8 cellular contexts compared by ENCODE assay signal in genomic region chr6:27502508-27503435, GRCh38. TPM values are rescaled to one million over a fixed set of nuclear protein-coding genes. Genes with fewer than 3 reads are reported as not detected.
DNase-seq lines count a peak whose midpoint lies in the region; ATAC-seq, FAIRE-seq and TF ChIP-seq lines count a peak whose summit lies in the region.

No MANE protein-coding gene starts in this region.

- H3K4me1 ChIP-seq in HepG2 (ENCODE audit: insufficient read depth, low read length), result peaks cover 46% of the 10 kb centered on the region

- no peaks in the 10 kb centered on the region for H3K79me2 ChIP-seq in HepG2 (ENCODE audit: insufficient read depth, low read length)

- POLR2A ChIA-PET in GM10248 (lab: Yijun Ruan, JAX) (interaction anchor here (0.6 kb wide), 1 partner anchor 1223 kb away, joined by 4 read pairs; no protein-coding TSS in a partner anchor), HepG2 (lab: Yijun Ruan, JAX) (no interaction called here)

- H3K4me3 ChIP-seq in HepG2 (replicated peaks in 1 of 3; ENCODE audit: insufficient read depth in 1 of 3, low read depth in 2 of 3, low read length in 3 of 3), result peak overlapping the region; percentile 78 to 87 (median 79)

- intact Hi-C loops in HepG2 (cut with micrococcal nuclease; ENCODE audit: unreplicated experiment), result loop anchor here (2.0 to 5.0 kb wide), 5 partner anchors 24 to 935 kb away; partner anchors contain the start of gene POM121L2

- H3K27me3 ChIP-seq in HepG2 (ENCODE audit: control insufficient read depth in 1 of 2, insufficient read depth in 2 of 2, low read length in 2 of 2), result peaks cover 0 to 4% of the 10 kb centered on the region in 2 experiments; a peak in 2 of 5 replicates

- peak overlapping the region; percentile 67 for H3K4me3 Mint-ChIP-seq in chondrocyte (ENCODE audit: unreplicated experiment)

- TF ChIP-seq CTCF in GM10248 (IDR thresholded peaks at IDR 0.05; ENCODE audit: control extremely low read depth, extremely low read depth, low read depth, missing control alignments), result no peak
- TF ChIP-seq CTCF in chondrocyte (IDR thresholded peaks at IDR 0.05), result no peak
- no peak for TF ChIP-seq CTCF in HepG2 (CRISPR knock-in tag; IDR thresholded peaks at IDR 0.05)

- peak overlapping the region; percentile 59 for H3K9ac ChIP-seq in HepG2 (ENCODE audit: insufficient read depth, low read depth, low read length)

- peaks cover 15% of the 10 kb centered on the region for H3K4me1 Mint-ChIP-seq in chondrocyte (ENCODE audit: low read depth)

- peak; percentile 78 for FAIRE-seq in HepG2 (lab: Jason Lieb, UNC)

- H3K9me3 Mint-ChIP-seq in chondrocyte (ENCODE audit: low read depth), result no peaks in the 10 kb centered on the region

- H3K27ac Mint-ChIP-seq in chondrocyte (ENCODE audit: unreplicated experiment), result peak overlapping the region; percentile 14

- no peaks in the 10 kb centered on the region for H3K9me3 ChIP-seq in HepG2 (ENCODE audit: low read length)

- CTCF ChIA-PET in GM10248 (lab: Yijun Ruan, JAX), result interaction anchor here (1.1 to 4.7 kb wide), 4 partner anchors 16 to 325 kb away, joined by 3 to 35 read pairs (median 6); no protein-coding TSS in a partner anchor
- CTCF ChIA-PET in HepG2 (lab: Yijun Ruan, JAX; ENCODE audit: low intra/inter-chr PET ratio, low total read pairs), result no interaction called here

- under 1% methylated on average over 33 of the region's 33 CpGs for WGBS in HepG2 (ENCODE audit: low lambda C conversion rate)

- no peak for TF ChIP-seq POLR2A in HepG2 (IDR thresholded peaks at IDR 0.05; ENCODE audit: insufficient read depth in 1 of 2, low read depth in 2 of 2, low read length in 2 of 2)

- peak overlapping the region; percentile 84 for H2AFZ ChIP-seq in HepG2 (ENCODE audit: low read length)

- in situ Hi-C loops in HepG2 (cut with HindIII; ENCODE audit: extremely low pct_ligation_motif_present, low pct_unique_long_range_greater_than_20kb), result loop anchor here (10.0 to 25.0 kb wide), 3 partner anchors 110 to 1190 kb away; no protein-coding TSS in a partner anchor

- H3K36me3 ChIP-seq in HepG2 (replicated peaks in 1 of 2; ENCODE audit: control insufficient read depth in 1 of 2, insufficient read depth in 2 of 2, low read length in 2 of 2), result no peaks in the 10 kb centered on the region

- no peak for TF ChIP-seq EP300 in HepG2 (IDR thresholded peaks at IDR 0.05; ENCODE audit: low read depth in 2 of 2, low read length in 2 of 2)
- no peak for TF ChIP-seq EP300 in HepG2 (CRISPR knock-in tag; IDR thresholded peaks at IDR 0.05; ENCODE audit: borderline replicate concordance)

- peak overlapping the region; percentile 90 for H3K4me2 ChIP-seq in HepG2 (ENCODE audit: low read depth, low read length)

- DNase-seq in GM10248 (ENCODE audit: extremely low spot score) (peak; percentile 44), NCI-H2171 treated with DMSO at 0.1 percent for 48 hours (lab: John Stamatoyannopoulos, UW) (peak; percentile 72), chondrocyte (ENCODE audit: low spot score) (no peak), HepG2 (ENCODE audit: low spot score) (peak; percentile 74)
- DNase-seq in activated CD4-positive, CD25-positive, alpha-beta regulatory T cell (lab: John Stamatoyannopoulos, UW), result peak in 3 of 4 experiments; percentile 21 to 59 (median 52)
- DNase-seq in stimulated activated CD4-positive, alpha-beta T cell treated with anti-CD3 and anti-CD28 coated beads, TNF-alpha, amount 100 ng/mL, for 24 hours (ENCODE audit: low read depth in 3 of 3), result peak; percentile 62 to 82 (median 70)

- no peaks in the 10 kb centered on the region for H3K36me3 Mint-ChIP-seq in chondrocyte (ENCODE audit: low read depth)

- BruUV-seq in HepG2 (replicated peaks; lab: Mats Ljungman, UMichigan), result no TSS peak

- H3K27me3 Mint-ChIP-seq in chondrocyte (ENCODE audit: low read depth), result peaks cover 10% of the 10 kb centered on the region

- no peak for TF ChIP-seq RAD21 in HepG2 (CRISPR knock-in tag; IDR thresholded peaks at IDR 0.05)

- ATAC-seq in HG02884 (IDR thresholded peaks at IDR 0.05; ENCODE audit: unreplicated experiment) (peak; percentile 51), HepG2 (peak; percentile 58), HG03025 (IDR thresholded peaks at IDR 0.05; ENCODE audit: low FRiP score, unreplicated experiment) (no peak)

- H4K20me1 ChIP-seq in HepG2 (ENCODE audit: insufficient read depth, low read length), result no peaks in the 10 kb centered on the region

- H3K27ac ChIP-seq in HepG2 (ENCODE audit: extremely low read length, insufficient read depth, low read length), result peak overlapping the region; percentile 37

TF ChIP-seq in HepG2, 621 proteins besides CTCF, POLR2A, EP300 and RAD21 (continues in another document):
- TF ChIP-seq MBNL3 (CRISPR knock-in tag; conservative IDR thresholded peaks at IDR 0.05), result no peak
- TF ChIP-seq ZFP36 (IDR thresholded peaks at IDR 0.05; ENCODE audit: borderline replicate concordance, low read depth, low read length, partially characterized antibody), result no peak
- no peak for TF ChIP-seq SRSF1 (optimal IDR thresholded peaks at IDR 0.05; ENCODE audit: low read depth, low read length)
- TF ChIP-seq ZNF709 (CRISPR knock-in tag; IDR thresholded peaks at IDR 0.05), result 0 out of 2 replicates have a peak, but pooled peaks have one; percentile 21
- TF ChIP-seq ZSCAN9 (CRISPR knock-in tag; IDR thresholded peaks at IDR 0.05; ENCODE audit: borderline replicate concordance), result no peak; the same call in 1 of the 2 replicates
- no peak; the same call in none of the 2 replicates for TF ChIP-seq IKZF5 (CRISPR knock-in tag; IDR thresholded peaks at IDR 0.05)
- TF ChIP-seq NR2C2 (CRISPR knock-in tag; IDR thresholded peaks at IDR 0.05; ENCODE audit: borderline replicate concordance), result no peak
- no peak for TF ChIP-seq PAXIP1 (CRISPR knock-in tag; conservative IDR thresholded peaks at IDR 0.05)
- no peak for TF ChIP-seq ZNF20 (CRISPR knock-in tag; IDR thresholded peaks at IDR 0.05)
- TF ChIP-seq AGO2 (optimal IDR thresholded peaks at IDR 0.05; ENCODE audit: low read depth, low read length), result no peak

RNA-seq across cellular contexts. Expression of gene ZNF184, which starts 29.9 kb away (rescaled TPM):
- total RNA-seq in chondrocyte (7.3 to 7.9 TPM (median 7.4 TPM) in 3 replicates), HepG2 (2016; rRNA removed; fragmentation: Illumina TruSeq; extraction: Trizol) (10.1 and 16.3 TPM in 2 replicates)
- 1.7 and 2.1 TPM in 2 replicates for total RNA-seq in HepG2 (2016; cell fraction: cytosol; rRNA removed; fragmentation: Illumina TruSeq; extraction: Trizol; ENCODE audit: low read depth)
- total RNA-seq in HepG2 (2016; cell fraction: insoluble cytoplasmic fraction; rRNA removed; fragmentation: Illumina TruSeq; extraction: Trizol), result 9.5 and 17.4 TPM in 2 replicates
- 5.1 and 6.1 TPM in 2 replicates for total RNA-seq in HepG2 (2016; cell fraction: membrane; rRNA removed; fragmentation: Illumina TruSeq; extraction: Trizol)
- 6.2 and 7.3 TPM in 2 replicates for total RNA-seq in HepG2 (2016; cell fraction: nucleus; rRNA removed; fragmentation: Illumina TruSeq; extraction: Trizol)
- 2.0 and 2.1 TPM in 2 replicates for polyA plus RNA-seq in HepG2 (2011; rRNA removed)
- 0.93 and 1.5 TPM in 2 replicates for polyA plus RNA-seq in HepG2 (2011; cell fraction: cytosol; rRNA removed)
- 1.3 and 1.8 TPM in 2 replicates for polyA plus RNA-seq in HepG2 (2011; cell fraction: nucleus; rRNA removed)
- 2.5 and 3.2 TPM in 2 replicates for polyA plus RNA-seq in HepG2 (2012)
- 0.42 and 0.44 TPM in 2 replicates for polyA plus RNA-seq in HepG2 (2016; cell fraction: cytosol; fragmentation: Illumina TruSeq; extraction: Trizol; ENCODE audit: low read depth)
- 9.4 and 9.9 TPM in 2 replicates for polyA plus RNA-seq in HepG2 (2016; cell fraction: insoluble cytoplasmic fraction; fragmentation: Illumina TruSeq; extraction: Trizol; ENCODE audit: low read depth)
- 1.1 and 1.2 TPM in 2 replicates for polyA plus RNA-seq in HepG2 (2016; cell fraction: membrane; fragmentation: Illumina TruSeq; extraction: Trizol; ENCODE audit: low read depth)
- polyA plus RNA-seq in HepG2 (2016; cell fraction: nucleus; fragmentation: Illumina TruSeq; extraction: Trizol; ENCODE audit: insufficient read depth, low read depth), result 5.7 and 6.6 TPM in 2 replicates
- 1.1 and 4.3 TPM in 2 replicates for polyA minus RNA-seq in HepG2 (2011; rRNA and poly(A)+ RNA removed; ENCODE audit: low replicate concordance)
- polyA minus RNA-seq in HepG2 (2011; cell fraction: cytosol; rRNA and poly(A)+ RNA removed), result 2.6 and 3.4 TPM in 2 replicates
- polyA minus RNA-seq in HepG2 (2011; cell fraction: nucleus; rRNA and poly(A)+ RNA removed), result 8.9 and 10.2 TPM in 2 replicates
